17 cellular contexts compared by ENCODE assay signal in genomic region chr7:101140746-101141382, GRCh38. TPM values are rescaled to one million over a fixed set of nuclear protein-coding genes. Genes with fewer than 3 reads are reported as not detected.
A peak's percentile ranks its signal among the peaks of the same experiment; 100 is the strongest.
DNase-seq lines count a peak whose midpoint lies in the region; ATAC-seq and TF ChIP-seq lines count a peak whose summit lies in the region.
"Had no signal": no experiment of that assay in that cellular context is flagged by ENCODE, and none has a peak within 500 bp of the region (broad histone marks: within the 10 kb centered on the region; RNA-seq: fewer than 3 reads in every experiment).

No MANE protein-coding gene starts in this region.

- H3K4me2 ChIP-seq in Loucy (ENCODE audit: low read depth, low read length, poor library complexity, severe bottlenecking), result peak overlapping the region; percentile 29

- peaks cover 7% of the 10 kb centered on the region for H3K36me3 Mint-ChIP-seq in Calu3 (ENCODE audit: insufficient read depth, unreplicated experiment)
- H3K36me3 Mint-ChIP-seq: brain, naive B cell had no signal

- intact Hi-C loops in Calu3 (cut with micrococcal nuclease; ENCODE audit: unreplicated experiment), result loop anchor here (10.0 kb wide), 1 partner anchor 144 kb away; no protein-coding TSS in a partner anchor

- no peak for ATAC-seq in GM18498 (IDR thresholded peaks at IDR 0.05; ENCODE audit: unreplicated experiment)

- H3K9ac ChIP-seq in Loucy (ENCODE audit: low read depth, low read length, poor library complexity, severe bottlenecking), result peak overlapping the region; percentile 61

- H3K9me3 Mint-ChIP-seq in Calu3 (ENCODE audit: low read depth, unreplicated experiment), result no peaks in the 10 kb centered on the region
- H3K9me3 Mint-ChIP-seq: activated CD4-positive, alpha-beta memory T cell treated with anti-CD3 and anti-CD28 coated beads, Interleukin-2, amount 10 ng/mL, durations not matched to agents 7 days and 5 days; naive B cell had no signal

- DNase-seq in Calu3 (no peak), epithelial cell of esophagus (ENCODE audit: low read depth) (peak; percentile 83), OCI-M1 (lab: John Stamatoyannopoulos, UW) (no peak), NCI-H446 treated with DMSO at 0.1 percent for 48 hours (lab: John Stamatoyannopoulos, UW) (no peak)
- DNase-seq: activated CD4-positive, alpha-beta memory T cell treated with anti-CD3 and anti-CD28 coated beads, Interleukin-2, amount 10 ng/mL, durations not matched to agents 7 days and 5 days; activated gamma-delta T cell treated with Interleukin-2 at 50 U/mL for 16 hours; BE2C; KBM-7; naive B cell; NCI-H1417 treated with DMSO at 0.1 percent for 48 hours; NCI-H446 had no signal

- H3K27me3 ChIP-seq in Loucy (ENCODE audit: insufficient read depth, low read length, poor library complexity, severe bottlenecking), result no peaks in the 10 kb centered on the region
- H3K27me3 ChIP-seq: BE2C had no signal

- peak overlapping the region; percentile 49 for H3K27ac Mint-ChIP-seq in Calu3 (ENCODE audit: unreplicated experiment)
- H3K27ac Mint-ChIP-seq: activated CD4-positive, alpha-beta memory T cell treated with anti-CD3 and anti-CD28 coated beads, Interleukin-2, amount 10 ng/mL, durations not matched to agents 7 days and 5 days had no signal

- H4K20me1 ChIP-seq in Loucy (ENCODE audit: insufficient read depth, low read length, poor library complexity, severe bottlenecking), result no peaks in the 10 kb centered on the region

- H3K4me1 ChIP-seq in Loucy (ENCODE audit: insufficient read depth, low read length, poor library complexity, severe bottlenecking), result peaks cover 43% of the 10 kb centered on the region

- H3K9me2 ChIP-seq in Loucy (replicated peaks; ENCODE audit: low read depth, low read length), result no peaks in the 10 kb centered on the region

- no peaks in the 10 kb centered on the region for H3K79me2 ChIP-seq in Loucy (ENCODE audit: insufficient read depth, low read length)

- no peaks in the 10 kb centered on the region for H3K27me3 Mint-ChIP-seq in Calu3 (ENCODE audit: unreplicated experiment)

- H3F3A ChIP-seq in Loucy (ENCODE audit: low read depth), result no peaks in the 10 kb centered on the region; the same call in 1 of the 2 replicates

- peaks cover 22% of the 10 kb centered on the region for H3K4me1 Mint-ChIP-seq in Calu3 (ENCODE audit: low read depth, unreplicated experiment)

- no peak overlapping the region for H3K4me3 Mint-ChIP-seq in Calu3 (ENCODE audit: low read depth, unreplicated experiment)
- H3K4me3 Mint-ChIP-seq: activated CD4-positive, alpha-beta memory T cell treated with anti-CD3 and anti-CD28 coated beads, Interleukin-2, amount 10 ng/mL, durations not matched to agents 7 days and 5 days; brain; naive B cell had no signal

- CTCF ChIA-PET in Calu3 (lab: Charles Lee), result interaction anchor here (0.5 to 1.7 kb wide), 2 partner anchors 46 to 52 kb away, joined by 6 to 7 read pairs; no protein-coding TSS in a partner anchor

- H3K9me3 ChIP-seq in Loucy (ENCODE audit: insufficient read depth, low read depth, low read length), result no peaks in the 10 kb centered on the region
- H3K9me3 ChIP-seq: BE2C, thoracic aorta had no signal

- H3K36me3 ChIP-seq in Loucy (ENCODE audit: insufficient read depth, low read length), result no peaks in the 10 kb centered on the region
- H3K36me3 ChIP-seq: BE2C had no signal

- H2AFZ ChIP-seq in Loucy (ENCODE audit: low read length), result peak overlapping the region; percentile 87

- BruUV-seq in Calu3 (replicated peaks; lab: Mats Ljungman, UMichigan), result no TSS peak

- TF ChIP-seq CTCF in Calu3 (IDR thresholded peaks at IDR 0.05; ENCODE audit: unreplicated experiment) (no peak), Loucy (conservative IDR thresholded peaks at IDR 0.05; ENCODE audit: low read length) (no peak), epithelial cell of esophagus (IDR thresholded peaks at IDR 0.05; ENCODE audit: insufficient read depth, low read depth, low read length, missing control alignments) (no peak)

- H3K4me3 ChIP-seq in Loucy (ENCODE audit: low read length, poor library complexity, severe bottlenecking) (no peak overlapping the region), epithelial cell of esophagus (ENCODE audit: low read length) (no peak overlapping the region)
- H3K4me3 ChIP-seq: thoracic aorta had no signal

RNA-seq across cellular contexts. Expression of gene AP1S1, which starts 13.4 kb away (rescaled TPM):
- total RNA-seq in Calu3 (2022), result 45.6 and 61.6 TPM in 2 replicates

RNA-seq across cellular contexts. Expression of gene SERPINE1, which starts 14.0 kb away (rescaled TPM):
- 1.1 and 1.8 TPM in 2 replicates for total RNA-seq in Calu3 (2022)

RNA-seq across cellular contexts. Expression of gene VGF, which starts 24.5 kb away (rescaled TPM):
- 0.14 and 0.81 TPM in 2 replicates for total RNA-seq in Calu3 (2022)
- total RNA-seq: liver, thoracic aorta had no signal

RNA-seq across cellular contexts. Expression of gene NAT16, which starts 39.2 kb away (rescaled TPM):
- not detected in 2 replicates for total RNA-seq in Calu3 (2022)
- total RNA-seq: activated CD4-positive, alpha-beta memory T cell treated with anti-CD3 and anti-CD28 coated beads, Interleukin-2, amount 10 ng/mL, durations not matched to agents 7 days and 5 days; liver; renal cortical epithelial cell; thoracic aorta had no signal

RNA-seq across cellular contexts. Expression of gene TRIM56, which starts 55.6 kb away (rescaled TPM):
- total RNA-seq in Calu3 (2022), result 44.5 and 62.6 TPM in 2 replicates
